In the genomic region with DNA sequence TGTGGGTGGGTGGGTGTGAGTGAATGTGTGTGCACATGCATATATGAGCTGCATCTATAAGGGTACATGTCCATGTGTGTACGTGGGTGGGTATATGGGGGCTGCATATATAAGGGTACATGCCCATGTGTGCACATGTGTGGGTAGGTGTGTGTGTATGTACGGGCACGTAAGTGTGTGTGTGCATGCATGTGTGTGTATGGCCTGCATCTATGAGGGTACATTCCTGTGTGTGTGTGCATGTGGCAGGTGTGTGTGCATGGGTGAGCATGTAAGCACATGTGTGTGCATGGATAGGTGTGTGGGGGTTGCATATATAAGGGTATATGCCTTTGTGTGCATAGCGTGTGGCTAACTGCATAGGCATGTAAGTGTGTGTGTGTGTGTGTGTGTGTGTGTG, we compare ENCODE assay signal across 19 cellular contexts.
DNase-seq lines count a peak whose midpoint lies in the region; ATAC-seq, FAIRE-seq and TF ChIP-seq lines count a peak whose summit lies in the region.
"Had no signal": no experiment of that assay in that cellular context is flagged by ENCODE, and none has a peak within 500 bp of the region (broad histone marks: within the 10 kb centered on the region; RNA-seq: fewer than 3 reads in every experiment).

No MANE protein-coding gene starts in this region.

- no peak overlapping the region for H3K27ac ChIP-seq in HEK293 (ENCODE audit: extremely low read depth, low read depth, low read length)
- H3K27ac ChIP-seq: BLaER1 had no signal

- CTCF ChIA-PET in HEK293 (lab: Yijun Ruan, JAX): no interaction called here

- POLR2A ChIA-PET in HEK293 (lab: Yijun Ruan, JAX): no interaction called here

- no peaks in the 10 kb centered on the region for H3K36me3 ChIP-seq in HEK293 (ENCODE audit: control insufficient read depth in 2 of 2, insufficient read depth in 1 of 2, low read length in 2 of 2)
- H3K36me3 ChIP-seq: BLaER1 had no signal

- FAIRE-seq in urothelium cell line (lab: Jason Lieb, UNC): peak; percentile 9
- FAIRE-seq: GM12892, GM18507 had no signal

- H3K4me1 Mint-ChIP-seq in brain (peaks cover 59% of the 10 kb centered on the region), neural crest cell (peaks cover 10% of the 10 kb centered on the region)
- H3K4me1 Mint-ChIP-seq: CD14-positive monocyte; CD4-positive, alpha-beta memory T cell had no signal

- H3K27me3 Mint-ChIP-seq in brain (no peaks in the 10 kb centered on the region), neural crest cell (ENCODE audit: low read depth) (peaks cover 33% of the 10 kb centered on the region)

- DNase-seq in neural crest cell (ENCODE audit: low read depth, low spot score) (no peak), urothelium cell line (ENCODE audit: low spot score) (no peak), dermis blood vessel endothelial cell (no peak)
- DNase-seq: 8988T; CD4-positive, alpha-beta memory T cell; DMS153; DMS79; GDM1; GOT3; H9; IMR-90 had no signal

- H3K4me1 ChIP-seq in HEK293 (ENCODE audit: control insufficient read depth, insufficient read depth, low read length): no peaks in the 10 kb centered on the region

- H3K4me3 ChIP-seq in HEK293 (ENCODE audit: low read depth, low read length): no peak overlapping the region
- H3K4me3 ChIP-seq: BLaER1 had no signal

- no peak for ATAC-seq in GM19397 (IDR thresholded peaks at IDR 0.05; ENCODE audit: unreplicated experiment)
- no peak for ATAC-seq in HG03520 (IDR thresholded peaks at IDR 0.05; ENCODE audit: unreplicated experiment)

- peak overlapping the region in 2 of 5 experiments; percentile 14 to 38 for H3K4me3 Mint-ChIP-seq in brain
- H3K4me3 Mint-ChIP-seq in neural crest cell: no peak overlapping the region
- H3K4me3 Mint-ChIP-seq: CD14-positive monocyte; CD4-positive, alpha-beta memory T cell; H9 had no signal

- H3K27ac Mint-ChIP-seq in brain: peak overlapping the region; percentile 65 to 94 (median 85)
- H3K27ac Mint-ChIP-seq in neural crest cell (ENCODE audit: unreplicated experiment): peak overlapping the region; percentile 4
- H3K27ac Mint-ChIP-seq: CD14-positive monocyte had no signal

- H3K9me3 Mint-ChIP-seq in brain (peaks cover 0 to 6% (median 3%) of the 10 kb centered on the region in 5 experiments), neural crest cell (no peaks in the 10 kb centered on the region)

- no peaks in the 10 kb centered on the region for H3K9me3 ChIP-seq in HEK293 (ENCODE audit: control insufficient read depth, insufficient read depth, low read depth, low read length)
- H3K9me3 ChIP-seq: BLaER1 had no signal

- H3K36me3 Mint-ChIP-seq in brain: no peaks in the 10 kb centered on the region
- no peaks in the 10 kb centered on the region for H3K36me3 Mint-ChIP-seq in neural crest cell (ENCODE audit: low read depth)
- H3K36me3 Mint-ChIP-seq: CD14-positive monocyte; CD4-positive, alpha-beta memory T cell had no signal

- TF ChIP-seq CTCF in HEK293 (tag by site-specific recombination; IDR thresholded peaks at IDR 0.05) (no peak), brain (conservative IDR thresholded peaks at IDR 0.05) (no peak), neural crest cell (conservative IDR thresholded peaks at IDR 0.05) (no peak)

TF ChIP-seq in HEK293, 187 proteins besides CTCF, POLR2A, EP300 and RAD21:
- TF ChIP-seq, protein P1, sequence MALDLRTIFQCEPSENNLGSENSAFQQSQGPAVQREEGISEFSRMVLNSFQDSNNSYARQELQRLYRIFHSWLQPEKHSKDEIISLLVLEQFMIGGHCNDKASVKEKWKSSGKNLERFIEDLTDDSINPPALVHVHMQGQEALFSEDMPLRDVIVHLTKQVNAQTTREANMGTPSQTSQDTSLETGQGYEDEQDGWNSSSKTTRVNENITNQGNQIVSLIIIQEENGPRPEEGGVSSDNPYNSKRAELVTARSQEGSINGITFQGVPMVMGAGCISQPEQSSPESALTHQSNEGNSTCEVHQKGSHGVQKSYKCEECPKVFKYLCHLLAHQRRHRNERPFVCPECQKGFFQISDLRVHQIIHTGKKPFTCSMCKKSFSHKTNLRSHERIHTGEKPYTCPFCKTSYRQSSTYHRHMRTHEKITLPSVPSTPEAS (tag by site-specific recombination; IDR thresholded peaks at IDR 0.05): peak; percentile 79
- TF ChIP-seq MYNN (tag by site-specific recombination; IDR thresholded peaks at IDR 0.05; ENCODE audit: borderline replicate concordance) (no peak), ZFHX2 (tag by site-specific recombination; conservative IDR thresholded peaks at IDR 0.05) (peak; percentile 56)
